17 cellular contexts compared by ENCODE assay signal in the genomic region with DNA sequence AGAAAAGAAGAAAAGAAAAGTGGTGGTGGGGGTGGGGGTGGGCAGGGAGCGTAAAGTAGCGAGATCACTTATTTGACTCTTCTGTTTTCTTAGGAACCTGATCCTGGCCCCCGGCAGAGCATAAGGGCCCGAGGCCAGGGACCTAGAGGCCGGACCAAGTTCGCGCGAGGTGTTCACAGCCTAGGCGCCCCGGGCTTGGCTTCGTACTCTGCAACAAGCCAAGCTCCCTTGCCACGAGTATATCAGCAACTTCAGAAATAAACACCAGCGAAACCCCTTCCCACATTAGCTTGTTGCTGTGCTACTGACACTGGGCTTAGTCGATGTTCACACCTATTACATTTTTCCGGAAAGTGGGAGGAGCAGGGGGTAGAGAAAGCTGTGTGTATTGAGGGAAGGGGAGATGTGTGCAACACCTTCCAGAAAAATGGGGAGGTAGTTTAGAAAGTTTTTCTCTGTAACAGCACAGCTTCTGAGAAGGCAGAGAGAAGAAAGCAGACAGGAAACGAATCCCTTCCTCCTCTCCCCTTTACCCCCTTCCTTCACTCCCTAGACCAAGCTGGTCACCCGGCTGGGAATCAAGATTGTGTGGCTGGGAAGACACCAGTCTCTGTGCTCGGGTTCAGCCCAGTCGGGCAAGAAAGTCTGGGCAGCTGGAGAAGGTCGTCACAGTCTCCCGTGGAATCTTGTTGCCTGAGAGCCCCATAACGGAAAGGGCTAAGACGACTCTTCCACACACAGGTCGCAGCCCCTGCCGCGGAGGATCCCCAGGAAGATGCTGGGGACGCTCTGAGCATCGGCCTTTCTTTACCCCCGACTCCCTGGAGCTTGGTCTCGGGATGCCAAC. TPM values are rescaled to one million over a fixed set of nuclear protein-coding genes. Genes with fewer than 3 reads are reported as not detected.
A peak's percentile ranks its signal among the peaks of the same experiment; 100 is the strongest.
DNase-seq lines count a peak whose midpoint lies in the region; ATAC-seq, FAIRE-seq and TF ChIP-seq lines count a peak whose summit lies in the region.
"Had no signal": no experiment of that assay in that cellular context is flagged by ENCODE, and none has a peak within 500 bp of the region (broad histone marks: within the 10 kb centered on the region; RNA-seq: fewer than 3 reads in every experiment).

No MANE protein-coding gene starts in this region.

- H4K91ac ChIP-seq in H9 (ENCODE audit: insufficient read length, low read depth, low read length): no peak overlapping the region

- no peak overlapping the region for H2AFZ ChIP-seq in ACC112 (ENCODE audit: low read length, unreplicated experiment)
- no peak overlapping the region for H2AFZ ChIP-seq in H9 (ENCODE audit: low read length)
- H2AFZ ChIP-seq in endothelial cell of umbilical vein (ENCODE audit: low read depth, low read length): no peak overlapping the region
- no peak overlapping the region for H2AFZ ChIP-seq in neural cell (ENCODE audit: low read depth, low read length)
- H2AFZ ChIP-seq in HepG2 (ENCODE audit: low read length): no peak overlapping the region

- intact Hi-C loops in endothelial cell of umbilical vein (cut with micrococcal nuclease) (loop anchor here (5.0 to 10.0 kb wide), 2 partner anchors 1097 to 1665 kb away; a partner anchor contains a TSS), HepG2 (cut with micrococcal nuclease; ENCODE audit: unreplicated experiment) (no loop called here)
- intact Hi-C loops in CD8-positive, alpha-beta T cell (cut with DNase I, micrococcal nuclease): no loop called here

- TF ChIP-seq RAD21 in neural cell (conservative IDR thresholded peaks at IDR 0.05) (no peak), HepG2 (CRISPR knock-in tag; IDR thresholded peaks at IDR 0.05) (no peak)

- no peak for ATAC-seq in HepG2
- no peak for ATAC-seq in CD8-positive, alpha-beta T cell
- ATAC-seq: heart right ventricle, left lung had no signal

- no peak for TF ChIP-seq EP300 in neural cell (conservative IDR thresholded peaks at IDR 0.05; ENCODE audit: poor library complexity, severe bottlenecking)
- no peak for TF ChIP-seq EP300 in HepG2 (IDR thresholded peaks at IDR 0.05; ENCODE audit: low read depth in 2 of 2, low read length in 2 of 2)
- TF ChIP-seq EP300 in HepG2 (CRISPR knock-in tag; IDR thresholded peaks at IDR 0.05; ENCODE audit: borderline replicate concordance): no peak

- H3K18ac ChIP-seq in H9 (ENCODE audit: insufficient read length, low read depth, low read length): no peak overlapping the region

- peaks cover 30% of the 10 kb centered on the region for H3K23me2 ChIP-seq in H9 (ENCODE audit: insufficient read length, low read depth, low read length, poor library complexity, severe bottlenecking)

- H3K56ac ChIP-seq in H9 (ENCODE audit: insufficient read length, low read depth, low read length): no peak overlapping the region

- 0 out of 3 replicates have a peak, but pooled peaks have one; percentile 3 for TF ChIP-seq CTCF in H9 (conservative IDR thresholded peaks at IDR 0.05)
- no peak for TF ChIP-seq CTCF in endothelial cell of umbilical vein (IDR thresholded peaks at IDR 0.05; ENCODE audit: extremely low read depth in 1 of 2, insufficient read depth in 1 of 2, low read depth in 1 of 2, low read length in 2 of 2)
- no peak for TF ChIP-seq CTCF in neural cell (IDR thresholded peaks at IDR 0.05; ENCODE audit: poor library complexity, severe bottlenecking)
- no peak for TF ChIP-seq CTCF in HepG2 (CRISPR knock-in tag; IDR thresholded peaks at IDR 0.05)
- no peak for TF ChIP-seq CTCF in CD8-positive, alpha-beta T cell (IDR thresholded peaks at IDR 0.05)

- no CpG with 5 or more reads among the region's 30 CpGs for WGBS in H9 (ENCODE audit: extremely low coverage, insufficient read length, low lambda C conversion rate)
- 36% methylated on average over 20 of the region's 30 CpGs for WGBS in HepG2 (ENCODE audit: low lambda C conversion rate)

- no peaks in the 10 kb centered on the region for H3F3A ChIP-seq in neural cell (ENCODE audit: insufficient read depth, low read length, poor library complexity, severe bottlenecking)

- no peak overlapping the region for H3K27ac Mint-ChIP-seq in H9
- no peak overlapping the region for H3K27ac Mint-ChIP-seq in CD8-positive, alpha-beta T cell
- H3K27ac Mint-ChIP-seq: stimulated activated naive CD8-positive, alpha-beta T cell treated with anti-CD3 and anti-CD28 coated beads, Interleukin-15, Interleukin-2, amounts not matched to agents 100 ng/mL and 50 ng/mL, for 24 hours had no signal

- no peak for FAIRE-seq in endothelial cell of umbilical vein (lab: Jason Lieb, UNC)
- FAIRE-seq in HepG2 (lab: Jason Lieb, UNC): no peak

- H3K9me3 Mint-ChIP-seq in H9: peaks cover 0 to 2% of the 10 kb centered on the region in 2 experiments; a peak in 1 of 5 replicates
- H3K9me3 Mint-ChIP-seq in CD8-positive, alpha-beta T cell: no peaks in the 10 kb centered on the region
- H3K9me3 Mint-ChIP-seq: stimulated activated naive CD8-positive, alpha-beta T cell treated with anti-CD3 and anti-CD28 coated beads, Interleukin-15, Interleukin-2, amounts not matched to agents 100 ng/mL and 50 ng/mL, for 24 hours had no signal

- no peak overlapping the region for H4K5ac ChIP-seq in H9 (ENCODE audit: insufficient read length, low read depth, low read length)

- BruUV-seq in endothelial cell of umbilical vein (replicated peaks; lab: Mats Ljungman, UMichigan) (no TSS peak), HepG2 (replicated peaks; lab: Mats Ljungman, UMichigan) (no TSS peak)

- TF ChIP-seq POLR2A in endothelial cell of umbilical vein (IDR thresholded peaks at IDR 0.05; ENCODE audit: low read depth, low read length) (no peak), HepG2 (IDR thresholded peaks at IDR 0.05; ENCODE audit: insufficient read depth in 1 of 2, low read depth in 2 of 2, low read length in 2 of 2) (no peak)

- H3K23ac ChIP-seq in H9 (ENCODE audit: insufficient read length, low read depth, low read length): no peak overlapping the region

- peak overlapping the region; percentile 61 to 82 for H3K4me3 Mint-ChIP-seq in H9
- no peak overlapping the region for H3K4me3 Mint-ChIP-seq in CD8-positive, alpha-beta T cell
- H3K4me3 Mint-ChIP-seq: stimulated activated naive CD8-positive, alpha-beta T cell treated with anti-CD3 and anti-CD28 coated beads, Interleukin-15, Interleukin-2, amounts not matched to agents 100 ng/mL and 50 ng/mL, for 24 hours had no signal

- H2BK20ac ChIP-seq in H9 (ENCODE audit: low read depth, low read length, poor library complexity, severe bottlenecking): no peak overlapping the region

- H2BK15ac ChIP-seq in H9 (ENCODE audit: low read depth, low read length): no peak overlapping the region

- H3K4ac ChIP-seq in H9 (ENCODE audit: low read depth, low read length): no peak overlapping the region

- H3K4me2 ChIP-seq in H9 (ENCODE audit: insufficient read depth, insufficient read length, low read length) (peak overlapping the region; percentile 48), endothelial cell of umbilical vein (ENCODE audit: insufficient read depth, low read length) (no peak overlapping the region), neural cell (ENCODE audit: low read length) (no peak overlapping the region), HepG2 (ENCODE audit: low read depth, low read length) (no peak overlapping the region)
- H3K4me2 ChIP-seq: SK-N-SH had no signal

- CTCF ChIA-PET in endothelial cell of umbilical vein (lab: Charles Lee) (interaction anchor here (0.9 to 5.1 kb wide), 4 partner anchors 12 to 19 kb away, joined by 3 to 36 read pairs (median 13); a partner anchor contains a TSS), HepG2 (lab: Yijun Ruan, JAX; ENCODE audit: low intra/inter-chr PET ratio, low total read pairs) (no interaction called here)
- CTCF ChIA-PET in CD8-positive, alpha-beta T cell (lab: Charles Lee): interaction anchor here (1.0 kb wide), 1 partner anchor 19 kb away, joined by 3 read pairs; no protein-coding TSS in a partner anchor

- dilution Hi-C loops in endothelial cell of umbilical vein (cut with MboI; ENCODE audit: extremely low pct_ligation_motif_present, low sequenced_read_pairs): no loop called here

- no peak overlapping the region for H2AK5ac ChIP-seq in H9 (ENCODE audit: insufficient read length, low read length)

- no peak overlapping the region for H3T11ph ChIP-seq in H9 (ENCODE audit: low read length)

- H3K36me3 ChIP-seq in ACC112 (ENCODE audit: insufficient read depth, low read length) (no peaks in the 10 kb centered on the region), endothelial cell of umbilical vein (ENCODE audit: control insufficient read depth in 2 of 2, extremely low read depth in 1 of 2, insufficient read depth in 2 of 2, low read length in 2 of 2) (no peaks in the 10 kb centered on the region), neural cell (ENCODE audit: insufficient read depth, low read length) (no peaks in the 10 kb centered on the region), HepG2 (replicated peaks in 1 of 2; ENCODE audit: control insufficient read depth in 1 of 2, insufficient read depth in 2 of 2, low read length in 2 of 2) (no peaks in the 10 kb centered on the region)
- no peaks in the 10 kb centered on the region for H3K36me3 ChIP-seq in CD8-positive, alpha-beta T cell (ENCODE audit: insufficient read depth, low read length)
- H3K36me3 ChIP-seq: heart right ventricle, left lung, MG63 had no signal

- H3K9me3 ChIP-seq in H9 (ENCODE audit: control insufficient read depth, low read depth, low read length) (no peaks in the 10 kb centered on the region), endothelial cell of umbilical vein (replicated peaks; ENCODE audit: control insufficient read depth, insufficient read depth, low read length) (no peaks in the 10 kb centered on the region), neural cell (ENCODE audit: low read length) (no peaks in the 10 kb centered on the region), HepG2 (ENCODE audit: low read length) (no peaks in the 10 kb centered on the region)
- no peaks in the 10 kb centered on the region for H3K9me3 ChIP-seq in CD8-positive, alpha-beta T cell (ENCODE audit: low read length)
- H3K9me3 ChIP-seq: heart right ventricle, left lung, MG63, SK-N-SH had no signal

- H3K4me1 Mint-ChIP-seq in H9: peaks cover 49 to 50% of the 10 kb centered on the region in 2 experiments
- peaks cover 20% of the 10 kb centered on the region for H3K4me1 Mint-ChIP-seq in CD8-positive, alpha-beta T cell (ENCODE audit: low read depth)

- POLR2A ChIA-PET in endothelial cell of umbilical vein (lab: Charles Lee): no interaction called here
- POLR2A ChIA-PET in HepG2 (lab: Yijun Ruan, JAX): no interaction called here
- POLR2A ChIA-PET in CD8-positive, alpha-beta T cell (lab: Charles Lee): interaction anchor here (1.7 kb wide), 1 partner anchor 14 kb away, joined by 5 read pairs; no protein-coding TSS in a partner anchor

- H3K9me2 ChIP-seq in neural cell (ENCODE audit: insufficient read depth, low read length): no peaks in the 10 kb centered on the region
- H3K9me2 ChIP-seq: SK-N-SH had no signal

- DNase-seq in H9 (peak; percentile 36), endothelial cell of umbilical vein (ENCODE audit: low read depth, low spot score) (no peak), SHP77 (lab: John Stamatoyannopoulos, UW) (no peak), HepG2 (ENCODE audit: low spot score) (no peak), germinal center (ENCODE audit: low spot score) (no peak)
- DNase-seq in CD8-positive, alpha-beta T cell: no peak
- DNase-seq: activated CD8-positive, alpha-beta memory T cell treated with anti-CD3 and anti-CD28 coated beads for 24 hours; AML-193; heart right ventricle; MG63; naive B cell; NCI-H1930 had no signal

- no peaks in the 10 kb centered on the region for H3K79me1 ChIP-seq in H9 (ENCODE audit: insufficient read depth, low read depth, low read length, poor library complexity, severe bottlenecking)

- H4K20me1 ChIP-seq in H9 (ENCODE audit: control insufficient read depth, insufficient read depth, insufficient read length) (no peaks in the 10 kb centered on the region), endothelial cell of umbilical vein (replicated peaks; ENCODE audit: control insufficient read depth, extremely low read depth, insufficient read depth, low read length) (no peaks in the 10 kb centered on the region), neural cell (ENCODE audit: insufficient read depth) (no peaks in the 10 kb centered on the region), HepG2 (ENCODE audit: insufficient read depth, low read length) (peaks cover 3% of the 10 kb centered on the region; the same call in 1 of the 2 replicates)

- peaks cover 95% of the 10 kb centered on the region for H3K27me3 Mint-ChIP-seq in H9 (ENCODE audit: low read depth)
- H3K27me3 Mint-ChIP-seq in CD8-positive, alpha-beta T cell (ENCODE audit: low read depth): peaks cover 87% of the 10 kb centered on the region

- peaks cover 6% of the 10 kb centered on the region for H3K4me1 ChIP-seq in ACC112 (ENCODE audit: control insufficient read depth, insufficient read depth, low read length, unreplicated experiment)
- peaks cover 4% of the 10 kb centered on the region; the same call in 1 of the 2 replicates for H3K4me1 ChIP-seq in H9 (ENCODE audit: insufficient read depth, low read length)
- no peaks in the 10 kb centered on the region for H3K4me1 ChIP-seq in endothelial cell of umbilical vein (ENCODE audit: control insufficient read depth, extremely low read depth, insufficient read depth, low read length)
- 0 out of 2 replicates have a peak, but pooled peaks cover 12% of the 10 kb centered on the region for H3K4me1 ChIP-seq in HepG2 (ENCODE audit: insufficient read depth, low read length)
- peaks cover 16% of the 10 kb centered on the region for H3K4me1 ChIP-seq in CD8-positive, alpha-beta T cell (ENCODE audit: insufficient read depth, low read length)

- in situ Hi-C loops in HepG2 (cut with HindIII; ENCODE audit: extremely low pct_ligation_motif_present, low pct_unique_long_range_greater_than_20kb): no loop called here

- no peak overlapping the region for H2BK5ac ChIP-seq in H9 (ENCODE audit: insufficient read length, low read length)

- no peaks in the 10 kb centered on the region; a peak in 1 of 7 replicates for H3K36me3 Mint-ChIP-seq in H9 (ENCODE audit: insufficient read depth in 1 of 3, low read depth in 3 of 3)
- H3K36me3 Mint-ChIP-seq in CD8-positive, alpha-beta T cell: no peaks in the 10 kb centered on the region

- no peak overlapping the region for H4K8ac ChIP-seq in H9 (replicated peaks; ENCODE audit: insufficient read length, low read depth, low read length)

- H3K14ac ChIP-seq in H9 (ENCODE audit: insufficient read depth, low read length): no peak overlapping the region

- H2BK12ac ChIP-seq in H9 (ENCODE audit: insufficient read length, low read depth, low read length): no peak overlapping the region

- peak overlapping the region; percentile 42; the same call in 1 of the 2 replicates for H3K4me3 ChIP-seq in ACC112 (ENCODE audit: low read depth, low read length)
- no peak overlapping the region for H3K4me3 ChIP-seq in endothelial cell of umbilical vein (replicated peaks in 1 of 3; ENCODE audit: insufficient read depth in 1 of 3, low read depth in 1 of 3, low read length in 3 of 3)
- H3K4me3 ChIP-seq in neural cell (ENCODE audit: low read length): no peak overlapping the region
- H3K4me3 ChIP-seq in HepG2 (replicated peaks in 1 of 3; ENCODE audit: insufficient read depth in 1 of 3, low read depth in 2 of 3, low read length in 3 of 3): no peak overlapping the region
- no peak overlapping the region for H3K4me3 ChIP-seq in CD8-positive, alpha-beta T cell (ENCODE audit: low read depth, low read length)
- H3K4me3 ChIP-seq: left lung, MG63 had no signal

- H3K27me3 ChIP-seq in ACC112 (ENCODE audit: insufficient read depth, low read length): peaks cover 97% of the 10 kb centered on the region
- peaks cover 57% of the 10 kb centered on the region for H3K27me3 ChIP-seq in H9 (ENCODE audit: insufficient read depth, low read length)
- H3K27me3 ChIP-seq in endothelial cell of umbilical vein (ENCODE audit: control insufficient read depth in 2 of 2, insufficient read depth in 2 of 2, low read length in 2 of 2): peaks cover 72 to 82% of the 10 kb centered on the region in 2 experiments
- peaks cover 98% of the 10 kb centered on the region for H3K27me3 ChIP-seq in neural cell (ENCODE audit: insufficient read depth, low read depth, low read length)
- H3K27me3 ChIP-seq in HepG2 (ENCODE audit: control insufficient read depth in 1 of 2, insufficient read depth in 2 of 2, low read length in 2 of 2): peaks cover 23 to 95% of the 10 kb centered on the region in 2 experiments
- H3K27me3 ChIP-seq in CD8-positive, alpha-beta T cell (ENCODE audit: insufficient read depth, low read length): peaks cover 58% of the 10 kb centered on the region
- H3K27me3 ChIP-seq: MG63 had no signal

- no peaks in the 10 kb centered on the region for H3K9me1 ChIP-seq in endothelial cell of umbilical vein (replicated peaks; ENCODE audit: control insufficient read depth, extremely low read depth, insufficient read depth, low read length)

- H2BK120ac ChIP-seq in H9 (ENCODE audit: low read depth, low read length, poor library complexity, severe bottlenecking): no peak overlapping the region

- H3K79me2 ChIP-seq in ACC112 (ENCODE audit: control insufficient read depth, insufficient read depth, low read length, unreplicated experiment) (no peaks in the 10 kb centered on the region), H9 (ENCODE audit: insufficient read depth, low read length) (no peaks in the 10 kb centered on the region), endothelial cell of umbilical vein (ENCODE audit: control insufficient read depth, insufficient read depth, low read length) (no peaks in the 10 kb centered on the region), neural cell (replicated peaks; ENCODE audit: insufficient read depth, low read length) (no peaks in the 10 kb centered on the region), HepG2 (ENCODE audit: insufficient read depth, low read length) (no peaks in the 10 kb centered on the region)

- H3K27ac ChIP-seq in ACC112 (ENCODE audit: low read depth, low read length): no peak overlapping the region
- H3K27ac ChIP-seq in H9 (ENCODE audit: insufficient read length, low read depth, low read length): no peak overlapping the region
- no peak overlapping the region for H3K27ac ChIP-seq in endothelial cell of umbilical vein (ENCODE audit: insufficient read depth, low read depth, low read length)
- H3K27ac ChIP-seq in neural cell (ENCODE audit: low read length): no peak overlapping the region
- H3K27ac ChIP-seq in HepG2 (ENCODE audit: extremely low read length, insufficient read depth, low read length): no peak overlapping the region
- H3K27ac ChIP-seq in CD8-positive, alpha-beta T cell (ENCODE audit: low read depth, low read length): no peak overlapping the region
- H3K27ac ChIP-seq: heart right ventricle, left lung had no signal

- H3K9ac ChIP-seq in H9 (ENCODE audit: extremely low read depth, insufficient read length, low read length): no peak overlapping the region
- H3K9ac ChIP-seq in endothelial cell of umbilical vein (replicated peaks; ENCODE audit: extremely low read depth, insufficient read depth, low read length): no peak overlapping the region
- H3K9ac ChIP-seq in neural cell (ENCODE audit: low read length): no peak overlapping the region
- no peak overlapping the region for H3K9ac ChIP-seq in HepG2 (ENCODE audit: insufficient read depth, low read depth, low read length)
- H3K9ac ChIP-seq: SK-N-SH had no signal

RNA-seq across cellular contexts. Expression of a gene that starts 12.0 kb away (rescaled TPM):
- total RNA-seq in H9 (2021) (23.0 and 23.8 TPM in 2 replicates), endothelial cell of umbilical vein (1.1 and 1.6 TPM in 2 replicates), HepG2 (2016; rRNA removed; fragmentation: Illumina TruSeq; extraction: Trizol) (5.2 and 5.5 TPM in 2 replicates)
- polyA plus RNA-seq in endothelial cell of umbilical vein (0.47 and 0.62 TPM in 2 replicates), neural cell (0.21 TPM in 1 of 2 replicates, not detected in the other), HepG2 (2011; rRNA removed) (2.5 and 4.3 TPM in 2 replicates)
- polyA plus RNA-seq in endothelial cell of umbilical vein (2011; cell fraction: cytosol; rRNA removed): 0.38 and 0.40 TPM in 2 replicates
- polyA plus RNA-seq in endothelial cell of umbilical vein (2011; cell fraction: nucleus; rRNA removed): 4.6 and 5.0 TPM in 2 replicates
- 0.37 and 0.59 TPM in 2 replicates for polyA plus RNA-seq in endothelial cell of umbilical vein (2012)
- polyA minus RNA-seq in endothelial cell of umbilical vein (1.3 and 5.5 TPM in 2 replicates), neural cell (0.49 and 0.81 TPM in 2 replicates)
- polyA minus RNA-seq in endothelial cell of umbilical vein (2011; cell fraction: cytosol; rRNA and poly(A)+ RNA removed): 3.3 TPM
- polyA minus RNA-seq in endothelial cell of umbilical vein (2011; cell fraction: nucleus; rRNA and poly(A)+ RNA removed): 2.8 and 4.7 TPM in 2 replicates
- total RNA-seq in HepG2 (2016; cell fraction: cytosol; rRNA removed; fragmentation: Illumina TruSeq; extraction: Trizol; ENCODE audit: low read depth): 33.3 and 40.2 TPM in 2 replicates
- total RNA-seq in HepG2 (2016; cell fraction: insoluble cytoplasmic fraction; rRNA removed; fragmentation: Illumina TruSeq; extraction: Trizol): 4.6 and 5.5 TPM in 2 replicates
- 10.3 and 11.5 TPM in 2 replicates for total RNA-seq in HepG2 (2016; cell fraction: membrane; rRNA removed; fragmentation: Illumina TruSeq; extraction: Trizol)
- 14.8 and 18.4 TPM in 2 replicates for total RNA-seq in HepG2 (2016; cell fraction: nucleus; rRNA removed; fragmentation: Illumina TruSeq; extraction: Trizol)
- polyA plus RNA-seq in HepG2 (2011; cell fraction: cytosol; rRNA removed): 1.4 and 1.8 TPM in 2 replicates
- 10.0 and 10.6 TPM in 2 replicates for polyA plus RNA-seq in HepG2 (2011; cell fraction: nucleus; rRNA removed)
- polyA plus RNA-seq in HepG2 (2012): 2.3 and 3.7 TPM in 2 replicates
- 0.33 and 0.40 TPM in 2 replicates for polyA plus RNA-seq in HepG2 (2016; cell fraction: cytosol; fragmentation: Illumina TruSeq; extraction: Trizol; ENCODE audit: low read depth)
- 6.6 and 7.2 TPM in 2 replicates for polyA plus RNA-seq in HepG2 (2016; cell fraction: insoluble cytoplasmic fraction; fragmentation: Illumina TruSeq; extraction: Trizol; ENCODE audit: low read depth)
- polyA plus RNA-seq in HepG2 (2016; cell fraction: membrane; fragmentation: Illumina TruSeq; extraction: Trizol; ENCODE audit: low read depth): 1.7 and 1.9 TPM in 2 replicates
- 12.5 and 13.9 TPM in 2 replicates for polyA plus RNA-seq in HepG2 (2016; cell fraction: nucleus; fragmentation: Illumina TruSeq; extraction: Trizol; ENCODE audit: insufficient read depth, low read depth)
- 4.6 and 7.1 TPM in 2 replicates for polyA minus RNA-seq in HepG2 (2011; rRNA and poly(A)+ RNA removed; ENCODE audit: low replicate concordance)
- 2.8 and 3.7 TPM in 2 replicates for polyA minus RNA-seq in HepG2 (2011; cell fraction: cytosol; rRNA and poly(A)+ RNA removed)
- 19.8 and 22.8 TPM in 2 replicates for polyA minus RNA-seq in HepG2 (2011; cell fraction: nucleus; rRNA and poly(A)+ RNA removed)
- not detected for total RNA-seq in CD8-positive, alpha-beta T cell
